ENCODE assay signal across 8 cellular contexts in genomic region chr19:10402441-10403038, GRCh38. TPM values are rescaled to one million over a fixed set of nuclear protein-coding genes. Genes with fewer than 3 reads are reported as not detected.
A peak's percentile ranks its signal among the peaks of the same experiment; 100 is the strongest.
DNase-seq lines count a peak whose midpoint lies in the region; ATAC-seq and TF ChIP-seq lines count a peak whose summit lies in the region.

No MANE protein-coding gene starts in this region.

- H3K27me3 Mint-ChIP-seq in activated CD8-positive, alpha-beta memory T cell treated with anti-CD3 and anti-CD28 coated beads, Interleukin-2, amount 10 ng/mL, durations not matched to agents 7 days and 5 days: no peaks in the 10 kb centered on the region

- peak overlapping the region; percentile 85 for H3K9ac ChIP-seq in rectal smooth muscle tissue (ENCODE audit: low read length)

- peak overlapping the region; percentile 93 for H3K27ac Mint-ChIP-seq in activated CD8-positive, alpha-beta memory T cell treated with anti-CD3 and anti-CD28 coated beads, Interleukin-2, amount 10 ng/mL, durations not matched to agents 7 days and 5 days

- no peak for TF ChIP-seq CTCF in VCaP (conservative IDR thresholded peaks at IDR 0.05)
- TF ChIP-seq CTCF in foreskin keratinocyte (conservative IDR thresholded peaks at IDR 0.05): no peak

- H3K4me1 Mint-ChIP-seq in activated CD8-positive, alpha-beta memory T cell treated with anti-CD3 and anti-CD28 coated beads, Interleukin-2, amount 10 ng/mL, durations not matched to agents 7 days and 5 days: peaks cover 57% of the 10 kb centered on the region

- no peaks in the 10 kb centered on the region for H3K9me3 Mint-ChIP-seq in activated CD8-positive, alpha-beta memory T cell treated with anti-CD3 and anti-CD28 coated beads, Interleukin-2, amount 10 ng/mL, durations not matched to agents 7 days and 5 days (ENCODE audit: low read depth)

- H3K36me3 ChIP-seq in rectal smooth muscle tissue (ENCODE audit: control insufficient read depth, insufficient read depth, low read length): no peaks in the 10 kb centered on the region

- peak; percentile 58 for DNase-seq in activated CD8-positive, alpha-beta memory T cell treated with anti-CD3 and anti-CD28 coated beads, Interleukin-2, amount 10 ng/mL, durations not matched to agents 7 days and 5 days
- no peak for DNase-seq in activated CD8-positive, alpha-beta memory T cell treated with anti-CD3 and anti-CD28 coated beads for 24 hours
- DNase-seq in foreskin keratinocyte (no peak), NCI-H510A (lab: John Stamatoyannopoulos, UW) (no peak)
- no peak for DNase-seq in stimulated activated CD8-positive, alpha-beta memory T cell treated with anti-CD3 and anti-CD28 coated beads, Interleukin-4, amount 100 ng/mL, for 48 hours

- peaks cover 22% of the 10 kb centered on the region for H3K36me3 Mint-ChIP-seq in activated CD8-positive, alpha-beta memory T cell treated with anti-CD3 and anti-CD28 coated beads, Interleukin-2, amount 10 ng/mL, durations not matched to agents 7 days and 5 days

- H3K4me3 Mint-ChIP-seq in activated CD8-positive, alpha-beta memory T cell treated with anti-CD3 and anti-CD28 coated beads, Interleukin-2, amount 10 ng/mL, durations not matched to agents 7 days and 5 days: peak overlapping the region; percentile 97

- H3K4me1 ChIP-seq in foreskin keratinocyte: peaks cover 6% of the 10 kb centered on the region
- peaks cover 9% of the 10 kb centered on the region for H3K4me1 ChIP-seq in rectal smooth muscle tissue (ENCODE audit: control insufficient read depth, insufficient read depth, low read length)

- H3K27ac ChIP-seq in VCaP (peak overlapping the region; percentile 67; the same call in 1 of the 2 replicates), foreskin keratinocyte (peak overlapping the region; percentile 50), rectal smooth muscle tissue (ENCODE audit: low read depth, low read length) (no peak overlapping the region)

- H3K4me3 ChIP-seq in rectal smooth muscle tissue (ENCODE audit: low read length): peak overlapping the region; percentile 93

- H3K27me3 ChIP-seq in foreskin keratinocyte (peaks cover 25% of the 10 kb centered on the region), rectal smooth muscle tissue (ENCODE audit: control insufficient read depth, insufficient read depth, low read length) (peaks cover 3% of the 10 kb centered on the region)

- ATAC-seq in activated CD8-positive, alpha-beta memory T cell treated with anti-CD3 and anti-CD28 coated beads, Interleukin-2, amount 10 ng/mL, durations not matched to agents 7 days and 5 days: no peak
- ATAC-seq in foreskin keratinocyte (no peak), GM21825 (IDR thresholded peaks at IDR 0.05; ENCODE audit: unreplicated experiment) (no peak)

- CTCF ChIA-PET in activated CD8-positive, alpha-beta memory T cell treated with anti-CD3 and anti-CD28 coated beads, Interleukin-2, amount 10 ng/mL, durations not matched to agents 7 days and 5 days (lab: Charles Lee): interaction anchor here (1.2 to 23.2 kb wide), 14 partner anchors 10 to 166 kb away, joined by 3 to 1020 read pairs (median 16); partner anchors contain the start of genes CDKN2D, ICAM1 and PDE4A

RNA-seq across cellular contexts. Expression of gene CDC37, which starts 0.8 kb away (rescaled TPM):
- 100 to 1,000 TPM; 283 to 309 TPM for total RNA-seq in activated CD8-positive, alpha-beta memory T cell treated with anti-CD3 and anti-CD28 coated beads, Interleukin-2, amount 10 ng/mL, durations not matched to agents 7 days and 5 days
- total RNA-seq in foreskin keratinocyte: 231 and 249 TPM in 2 replicates
- 286 and 295 TPM in 2 replicates for polyA plus RNA-seq in foreskin keratinocyte

RNA-seq across cellular contexts. Expression of gene PDE4A, which starts 17.8 kb away (rescaled TPM):
- total RNA-seq in activated CD8-positive, alpha-beta memory T cell treated with anti-CD3 and anti-CD28 coated beads, Interleukin-2, amount 10 ng/mL, durations not matched to agents 7 days and 5 days: 100 to 1,000 TPM in 1 of 2 experiments, 10 to 100 TPM in 1; 74.9 to 103 TPM
- 0.28 and 0.58 TPM in 2 replicates for total RNA-seq in foreskin keratinocyte
- polyA plus RNA-seq in foreskin keratinocyte: 0.31 and 0.47 TPM in 2 replicates

RNA-seq across cellular contexts. Expression of gene TYK2, which starts 22.2 kb away (rescaled TPM):
- total RNA-seq in activated CD8-positive, alpha-beta memory T cell treated with anti-CD3 and anti-CD28 coated beads, Interleukin-2, amount 10 ng/mL, durations not matched to agents 7 days and 5 days: 100 to 1,000 TPM; 277 to 296 TPM
- 94.7 and 97.5 TPM in 2 replicates for total RNA-seq in foreskin keratinocyte
- polyA plus RNA-seq in foreskin keratinocyte: 97.5 and 102 TPM in 2 replicates

Comparison
In these comparisons a context has a peak if more than half of its experiments do, and no peak if none do; other contexts are left out.
1. RNA of gene PDE4A, which starts 17.8 kb away (total RNA-seq): 74.9 to 103 TPM in activated CD8-positive, alpha-beta memory T cell treated with anti-CD3 and anti-CD28 coated beads, Interleukin-2, amount 10 ng/mL, durations not matched to agents 7 days and 5 days; 0.28 to 0.58 TPM in foreskin keratinocyte; every median in the first group is over 10 times any median in the second.